12 cellular contexts compared by ENCODE assay signal in genomic region chr1:59333626-59334277, GRCh38. TPM values are rescaled to one million over a fixed set of nuclear protein-coding genes. Genes with fewer than 3 reads are reported as not detected.
DNase-seq lines count a peak whose midpoint lies in the region; ATAC-seq, FAIRE-seq and TF ChIP-seq lines count a peak whose summit lies in the region.
"Had no signal": no experiment of that assay in that cellular context is flagged by ENCODE, and none has a peak within 500 bp of the region (broad histone marks: within the 10 kb centered on the region; RNA-seq: fewer than 3 reads in every experiment).

No MANE protein-coding gene starts in this region.

- TF ChIP-seq POLR2A in IMR-90 (IDR thresholded peaks at IDR 0.05; ENCODE audit: low read depth, low read length), result no peak

- POLR2A ChIA-PET in IMR-90 (lab: Charles Lee; ENCODE audit: unreplicated experiment), result no interaction called here
- POLR2A ChIA-PET in activated CD8-positive, alpha-beta T cell treated with anti-CD3 and anti-CD28 coated beads, Interleukin-2, amount 10 ng/mL, durations not matched to agents 7 days and 5 days (lab: Charles Lee), result interaction anchor here (0.7 to 1.0 kb wide), 2 partner anchors 38 to 550 kb away, joined by 4 to 5 read pairs; partner anchors contain the start of gene JUN

- CTCF ChIA-PET in IMR-90 (lab: Yijun Ruan, JAX), result interaction anchor here (0.6 kb wide), 1 partner anchor 17 kb away, joined by 3 read pairs; no protein-coding TSS in a partner anchor
- CTCF ChIA-PET in activated CD8-positive, alpha-beta T cell treated with anti-CD3 and anti-CD28 coated beads, Interleukin-2, amount 10 ng/mL, durations not matched to agents 7 days and 5 days (lab: Charles Lee), result interaction anchor here (0.9 kb wide), 1 partner anchor 287 kb away, joined by 3 read pairs; no protein-coding TSS in a partner anchor

- peak overlapping the region; percentile 28 for H2AFZ ChIP-seq in IMR-90 (replicated peaks; ENCODE audit: low read length, poor library complexity)
- H2AFZ ChIP-seq in keratinocyte (ENCODE audit: control insufficient read depth, low read length), result no peak overlapping the region

- H3K27ac Mint-ChIP-seq in activated CD8-positive, alpha-beta T cell treated with anti-CD3 and anti-CD28 coated beads, Interleukin-2, amount 10 ng/mL, durations not matched to agents 7 days and 5 days, result peak overlapping the region; percentile 84
- H3K27ac Mint-ChIP-seq: CD4-positive, alpha-beta T cell had no signal

- H2AK9ac ChIP-seq in IMR-90 (replicated peaks; ENCODE audit: low read depth, low read length, poor library complexity), result no peak overlapping the region

- no peak for ATAC-seq in IMR-90 (ENCODE audit: low read depth)
- ATAC-seq in activated CD8-positive, alpha-beta T cell treated with anti-CD3 and anti-CD28 coated beads, Interleukin-2, amount 10 ng/mL, durations not matched to agents 7 days and 5 days, result peak; percentile 72
- ATAC-seq in HG03159 (IDR thresholded peaks at IDR 0.05; ENCODE audit: unreplicated experiment), result no peak

- no peak overlapping the region for H3K4me3 Mint-ChIP-seq in activated CD8-positive, alpha-beta T cell treated with anti-CD3 and anti-CD28 coated beads, Interleukin-2, amount 10 ng/mL, durations not matched to agents 7 days and 5 days
- H3K4me3 Mint-ChIP-seq: CD4-positive, alpha-beta T cell had no signal

- H3K9me3 Mint-ChIP-seq in activated CD8-positive, alpha-beta T cell treated with anti-CD3 and anti-CD28 coated beads, Interleukin-2, amount 10 ng/mL, durations not matched to agents 7 days and 5 days (ENCODE audit: insufficient read depth), result no peaks in the 10 kb centered on the region
- H3K9me3 Mint-ChIP-seq: CD4-positive, alpha-beta T cell had no signal

- H3K56ac ChIP-seq in IMR-90 (ENCODE audit: extremely low read depth, insufficient read depth, low read length), result no peak overlapping the region

- no peak overlapping the region for H2BK5ac ChIP-seq in IMR-90 (ENCODE audit: low read depth, low read length, poor library complexity, severe bottlenecking)

- no peak overlapping the region for H3K9ac ChIP-seq in IMR-90 (ENCODE audit: low read depth, low read length)
- H3K9ac ChIP-seq in keratinocyte (ENCODE audit: control insufficient read depth, extremely low read depth, insufficient read depth, low read length), result no peak overlapping the region

- peaks cover 3 to 6% of the 10 kb centered on the region in 2 experiments; a peak in 1 of 4 replicates for H3K79me1 ChIP-seq in IMR-90 (ENCODE audit: low read depth in 1 of 2, low read length in 2 of 2)

- no peaks in the 10 kb centered on the region for H3K27me3 Mint-ChIP-seq in activated CD8-positive, alpha-beta T cell treated with anti-CD3 and anti-CD28 coated beads, Interleukin-2, amount 10 ng/mL, durations not matched to agents 7 days and 5 days (ENCODE audit: low read depth)
- H3K27me3 Mint-ChIP-seq: CD4-positive, alpha-beta T cell had no signal

- peak overlapping the region; percentile 24; the same call in 1 of the 2 replicates for H2BK120ac ChIP-seq in IMR-90 (ENCODE audit: low read depth, low read length)

- peaks cover 25% of the 10 kb centered on the region for H3K4me1 Mint-ChIP-seq in activated CD8-positive, alpha-beta T cell treated with anti-CD3 and anti-CD28 coated beads, Interleukin-2, amount 10 ng/mL, durations not matched to agents 7 days and 5 days (ENCODE audit: low read depth)

- H3K27ac ChIP-seq in IMR-90 (ENCODE audit: insufficient read depth, low read length) (no peak overlapping the region), keratinocyte (ENCODE audit: control insufficient read depth, insufficient read depth, low read length) (peak overlapping the region; percentile 33)
- H3K27ac ChIP-seq: VCaP had no signal

- peaks cover 2% of the 10 kb centered on the region for H3K36me3 Mint-ChIP-seq in activated CD8-positive, alpha-beta T cell treated with anti-CD3 and anti-CD28 coated beads, Interleukin-2, amount 10 ng/mL, durations not matched to agents 7 days and 5 days (ENCODE audit: low read depth)

- H3K18ac ChIP-seq in IMR-90 (ENCODE audit: low read depth, low read length), result no peak overlapping the region; the same call in 1 of the 2 replicates

- in situ Hi-C loops in IMR-90 (cut with MboI; ENCODE audit: low sequenced_read_pairs), result no loop called here

- H3K79me2 ChIP-seq in keratinocyte (ENCODE audit: control insufficient read depth, insufficient read depth, low read length), result no peaks in the 10 kb centered on the region

- peak overlapping the region; percentile 86; the same call in 1 of the 2 replicates for H2AK5ac ChIP-seq in IMR-90 (ENCODE audit: low read depth, low read length)

- TF ChIP-seq CTCF in IMR-90 (conservative IDR thresholded peaks at IDR 0.05; ENCODE audit: low read depth, low read length), result no peak
- TF ChIP-seq CTCF in keratinocyte (optimal IDR thresholded peaks at IDR 0.05 in 1 of 3, IDR thresholded peaks at IDR 0.05 in 1 of 3, conservative IDR thresholded peaks at IDR 0.05 in 1 of 3; ENCODE audit: extremely low read depth in 1 of 3, insufficient read depth in 2 of 3, low read length in 3 of 3), result no peak

- no TSS peak for BruUV-seq in IMR-90 (replicated peaks; lab: Mats Ljungman, UMichigan)

- no peak for FAIRE-seq in keratinocyte (lab: Jason Lieb, UNC)

- no peak overlapping the region for H4K91ac ChIP-seq in IMR-90 (ENCODE audit: insufficient read depth, low read depth, low read length)

- H3K4me1 ChIP-seq in IMR-90 (ENCODE audit: control insufficient read depth, insufficient read depth, low read length), result peaks cover 5% of the 10 kb centered on the region; the same call in 1 of the 2 replicates
- peaks cover 31% of the 10 kb centered on the region for H3K4me1 ChIP-seq in keratinocyte (ENCODE audit: control insufficient read depth, extremely low read depth, insufficient read depth, low read length)

- intact Hi-C loops in IMR-90 (cut with micrococcal nuclease), result no loop called here

- no peak overlapping the region for H3K4me3 ChIP-seq in IMR-90 (ENCODE audit: insufficient read depth, low read depth, low read length)
- H3K4me3 ChIP-seq in keratinocyte (ENCODE audit: control insufficient read depth in 2 of 3, extremely low read depth in 1 of 3, insufficient read depth in 2 of 3, low read depth in 1 of 3, low read length in 3 of 3), result no peak overlapping the region

- H3K9me1 ChIP-seq in IMR-90 (ENCODE audit: insufficient read depth, low read length) (peaks cover 6% of the 10 kb centered on the region), keratinocyte (ENCODE audit: control insufficient read depth, extremely low read depth, insufficient read depth, low read length) (no peaks in the 10 kb centered on the region)

- H3K23ac ChIP-seq in IMR-90 (ENCODE audit: low read depth, low read length), result 0 out of 2 replicates have a peak overlapping the region, but pooled peaks have one; percentile 60

- H3K9me3 ChIP-seq in IMR-90 (ENCODE audit: control insufficient read depth, insufficient read depth, low read length) (no peaks in the 10 kb centered on the region), keratinocyte (ENCODE audit: control insufficient read depth, low read depth, low read length) (no peaks in the 10 kb centered on the region)

- no peak overlapping the region for H2BK15ac ChIP-seq in IMR-90 (ENCODE audit: low read depth, low read length)

- H3K4me2 ChIP-seq in IMR-90 (ENCODE audit: low read depth, low read length) (no peak overlapping the region), keratinocyte (ENCODE audit: control insufficient read depth, extremely low read depth, insufficient read depth, low read depth, low read length) (no peak overlapping the region)

- WGBS in IMR-90 (ENCODE audit: extremely low coverage in 2 of 2, insufficient read length in 1 of 2), 2 experiments, result no CpG with 5 or more reads among the region's 3 CpGs

- peak overlapping the region; percentile 73; the same call in 1 of the 2 replicates for H3K4ac ChIP-seq in IMR-90 (ENCODE audit: low read depth, low read length)

- dilution Hi-C loops in IMR-90 (cut with HindIII; ENCODE audit: low sequenced_read_pairs, unreplicated experiment), result no loop called here
- dilution Hi-C loops in keratinocyte (cut with MboI; ENCODE audit: extremely low pct_ligation_motif_present, low sequenced_read_pairs), result no loop called here

- H4K8ac ChIP-seq in IMR-90 (ENCODE audit: low read depth in 2 of 2, low read length in 2 of 2), result no peak overlapping the region

- H2BK20ac ChIP-seq in IMR-90 (ENCODE audit: low read depth, low read length), result peak overlapping the region; percentile 38; the same call in 1 of the 2 replicates

- H3K14ac ChIP-seq in IMR-90 (replicated peaks; ENCODE audit: low read depth, low read length), result peak overlapping the region; percentile 88

- TF ChIP-seq RAD21 in IMR-90 (IDR thresholded peaks at IDR 0.05; ENCODE audit: low read length), result no peak

- H4K20me1 ChIP-seq in IMR-90 (ENCODE audit: insufficient read depth, low read length) (no peaks in the 10 kb centered on the region), keratinocyte (ENCODE audit: control insufficient read depth, extremely low read depth, insufficient read depth, low read length) (no peaks in the 10 kb centered on the region)

- H3K36me3 ChIP-seq in IMR-90 (ENCODE audit: control insufficient read depth, insufficient read depth, low read length), result 0 out of 2 replicates have a peak, but pooled peaks cover 1% of the 10 kb centered on the region
- H3K36me3 ChIP-seq in keratinocyte (ENCODE audit: control insufficient read depth in 2 of 2, extremely low read depth in 1 of 2, insufficient read depth in 2 of 2, low read length in 2 of 2), result no peaks in the 10 kb centered on the region

- peak; percentile 31 for DNase-seq in Daoy (ENCODE audit: low read depth)
- DNase-seq in IMR-90, result no peak
- peak; percentile 38 for DNase-seq in activated CD8-positive, alpha-beta T cell treated with anti-CD3 and anti-CD28 coated beads, Interleukin-2, amount 10 ng/mL, durations not matched to agents 7 days and 5 days
- DNase-seq in keratinocyte (ENCODE audit: low read depth, low spot score), result peak; percentile 53
- DNase-seq in activated CD4-positive, CD25-positive, alpha-beta regulatory T cell (lab: John Stamatoyannopoulos, UW), result no peak
- DNase-seq in NCI-H345 (lab: John Stamatoyannopoulos, UW), result no peak
- DNase-seq in AG20443 (ENCODE audit: low spot score), result no peak
- DNase-seq: activated effector memory CD4-positive, alpha-beta T cell treated with Interleukin-2 at 50 U/mL for 16 hours; CD4-positive, alpha-beta T cell; right cardiac atrium had no signal

- H3K27me3 ChIP-seq in IMR-90 (ENCODE audit: control insufficient read depth, insufficient read depth, low read length) (no peaks in the 10 kb centered on the region), keratinocyte (ENCODE audit: control insufficient read depth, extremely low read depth, insufficient read depth, low read length) (no peaks in the 10 kb centered on the region)

- H4K5ac ChIP-seq in IMR-90 (ENCODE audit: low read depth, low read length), result no peak overlapping the region; the same call in 1 of the 2 replicates

RNA-seq across cellular contexts. Expression of gene FGGY, which starts 36.9 kb away (rescaled TPM):
- total RNA-seq in Daoy (2014; rRNA removed; shearing (Covaris generic)), result 15.2 and 15.7 TPM in 2 replicates
- total RNA-seq in IMR-90 (2012; rRNA removed), result 12.8 and 14.0 TPM in 2 replicates
- 5.6 TPM in 2 replicates for polyA plus RNA-seq in IMR-90 (2012; rRNA removed)
- 4.3 and 6.0 TPM in 2 replicates for polyA plus RNA-seq in IMR-90 (2012; cell fraction: cytosol; rRNA removed)
- 2.6 and 7.4 TPM in 2 replicates for polyA plus RNA-seq in IMR-90 (2012; cell fraction: nucleus; rRNA removed; ENCODE audit: low replicate concordance)
- total RNA-seq in activated CD8-positive, alpha-beta T cell treated with anti-CD3 and anti-CD28 coated beads, Interleukin-2, amount 10 ng/mL, durations not matched to agents 7 days and 5 days, result 1 to 10 TPM; 8.5 to 9.4 TPM
- 12.2 to 20.3 TPM (median 16.6 TPM) in 3 replicates for polyA plus RNA-seq in keratinocyte
- 10.4 TPM for polyA plus RNA-seq in keratinocyte (2011; ENCODE audit: low read depth)
- polyA plus RNA-seq in keratinocyte (2011; cell fraction: cytosol; rRNA removed), result 14.8 and 16.8 TPM in 2 replicates
- polyA plus RNA-seq in keratinocyte (2011; cell fraction: nucleus; rRNA removed), result 11.8 and 14.6 TPM in 2 replicates
- 9.4 and 14.2 TPM in 2 replicates for polyA plus RNA-seq in keratinocyte (2012; ENCODE audit: low replicate concordance)
- polyA minus RNA-seq in keratinocyte, result 14.1 to 39.4 TPM (median 28.0 TPM) in 3 replicates
- polyA minus RNA-seq in keratinocyte (2011; cell fraction: cytosol; rRNA and poly(A)+ RNA removed), result 29.2 TPM
- polyA minus RNA-seq in keratinocyte (2011; cell fraction: nucleus; rRNA and poly(A)+ RNA removed), result 15.9 and 33.3 TPM in 2 replicates

Comparison
In these comparisons a context has a peak if more than half of its experiments do, and no peak if none do; other contexts are left out.
1. DNase-seq: peak in Daoy (single experiment), activated CD8-positive, alpha-beta T cell treated with anti-CD3 and anti-CD28 coated beads, Interleukin-2, amount 10 ng/mL, durations not matched to agents 7 days and 5 days (single experiment) and keratinocyte (single experiment); none in IMR-90 (single experiment), activated CD4-positive, CD25-positive, alpha-beta regulatory T cell (0 of 4), NCI-H345 (single experiment) and AG20443 (single experiment).